Comparison of ENCODE assay signal across 8 cellular contexts in the genomic region with DNA sequence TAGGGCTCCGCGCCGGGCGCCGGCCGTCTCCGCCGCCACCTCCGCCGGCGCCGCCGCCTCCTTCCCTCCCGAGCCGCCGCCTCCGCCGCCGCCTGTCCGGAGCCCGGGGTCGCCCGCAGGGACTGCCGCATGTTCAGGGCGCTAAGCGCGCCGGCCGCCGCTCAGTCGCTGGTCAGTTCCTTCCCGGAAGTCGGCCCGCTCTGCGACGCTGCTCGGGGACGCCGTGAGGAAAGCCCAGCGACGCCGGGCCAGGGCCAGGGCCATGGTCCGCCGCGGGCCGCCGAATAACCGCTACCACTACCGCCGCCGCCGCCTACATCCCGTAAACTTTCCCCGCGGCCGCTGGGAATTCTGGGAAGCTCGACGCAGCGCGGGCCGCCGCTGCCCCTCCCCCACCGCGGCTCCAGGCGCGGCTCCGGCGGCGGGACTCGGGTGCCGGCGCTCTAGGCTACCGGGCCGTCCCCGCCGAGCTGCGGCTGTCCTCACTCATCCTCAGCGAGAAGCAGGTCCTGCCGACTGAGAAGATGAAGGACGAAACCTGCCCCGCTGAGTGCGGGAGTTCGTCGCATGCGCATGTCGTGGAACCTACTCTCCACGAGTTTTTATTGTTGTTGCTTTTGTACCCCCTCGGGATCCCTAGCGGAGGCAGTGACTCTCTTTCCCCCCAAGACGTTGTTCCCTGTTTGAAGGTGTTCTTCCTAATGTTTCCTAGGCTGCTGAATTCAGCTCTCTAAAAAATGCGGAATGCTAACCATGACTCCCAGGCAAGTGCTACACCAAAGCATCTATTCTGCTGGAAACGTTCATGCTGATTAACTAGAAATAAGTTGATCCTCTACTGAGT. TPM values are rescaled to one million over a fixed set of nuclear protein-coding genes. Genes with fewer than 3 reads are reported as not detected.
DNase-seq lines count a peak whose midpoint lies in the region; ATAC-seq and TF ChIP-seq lines count a peak whose summit lies in the region.

A gene (minus strand): TSS at position 299 of the 844 bp plus-strand sequence. CDS start 339 bp downstream, outside the sequence.

- H3K4me3 ChIP-seq in adrenal gland (peak within 1 kb of the TSS; percentile 28 to 90 (median 54)), prostate gland (peak within 1 kb of the TSS; percentile 68 to 93), uterus (peak within 1 kb of the TSS; percentile 76 to 93)

- no peaks in the 10 kb centered on the region for H3K27me3 ChIP-seq in adrenal gland
- H3K27me3 ChIP-seq in prostate gland (replicated peaks; ENCODE audit: insufficient read depth), result no peaks in the 10 kb centered on the region
- H3K27me3 ChIP-seq in uterus, result no peaks in the 10 kb centered on the region

- H3K36me3 ChIP-seq in adrenal gland (replicated peaks in 1 of 2) (peaks cover 0 to 4% of the 10 kb centered on the region in 2 donors), prostate gland (no peaks in the 10 kb centered on the region), uterus (no peaks in the 10 kb centered on the region)

- WGBS in adrenal gland, 4 donors, result 0 to 1% (median 0%) methylated on average over 5 to 92 of the region's 92 CpGs
- under 1% methylated on average over 16 of the region's 92 CpGs for WGBS in prostate gland

- peak; percentile 63 for DNase-seq in GM04504 (ENCODE audit: low read depth)
- DNase-seq in HCEC 1CT, result peak; percentile 81
- DNase-seq in MV-4-11 (lab: John Stamatoyannopoulos, UW), result peak; percentile 73
- peak; percentile 14 to 80 for DNase-seq in SW 1271 (lab: John Stamatoyannopoulos, UW)
- peak; percentile 75 to 90 (median 84) for DNase-seq in adrenal gland
- peak; percentile 89 for DNase-seq in left cardiac atrium
- peak; percentile 82 for DNase-seq in prostate gland (ENCODE audit: low spot score)
- peak; percentile 83 to 85 for DNase-seq in uterus

- H3K4me1 ChIP-seq in adrenal gland (replicated peaks in 1 of 2) (peaks cover 4 to 27% of the 10 kb centered on the region in 2 donors), prostate gland (replicated peaks) (no peaks in the 10 kb centered on the region), uterus (no peaks in the 10 kb centered on the region)

- peak; percentile 95 to 97 for ATAC-seq in left cardiac atrium

- TF ChIP-seq CTCF in adrenal gland (IDR thresholded peaks at IDR 0.05) (no peak), prostate gland (IDR thresholded peaks at IDR 0.05) (peak in 1 of 4 experiments; percentile 18), uterus (IDR thresholded peaks at IDR 0.05) (peak in 2 of 4 experiments; percentile 6 to 27)

- peak; percentile 87 to 97 for TF ChIP-seq POLR2A in adrenal gland (IDR thresholded peaks at IDR 0.05)
- peak; percentile 88 for TF ChIP-seq POLR2A in prostate gland (IDR thresholded peaks at IDR 0.05)
- TF ChIP-seq POLR2A in uterus (IDR thresholded peaks at IDR 0.05), result peak; percentile 87 to 95

- intact Hi-C loops in adrenal gland (cut with DNase I), result no loop called here
- intact Hi-C loops in left cardiac atrium (cut with DNase I), result no loop called here
- intact Hi-C loops in prostate gland (cut with DNase I), result loop anchor here (5.0 kb wide), 1 partner anchor 104 kb away; no protein-coding TSS in a partner anchor
- intact Hi-C loops in uterus (cut with DNase I; ENCODE audit: low total_unique reads), result no loop called here

- H3K27ac ChIP-seq in adrenal gland, result peak within 1 kb of the TSS; percentile 93 to 98 (median 96)
- peak within 1 kb of the TSS; percentile 97 to 98 for H3K27ac ChIP-seq in prostate gland
- peak within 1 kb of the TSS; percentile 93 to 98 for H3K27ac ChIP-seq in uterus

- H3K9me3 ChIP-seq in adrenal gland (replicated peaks in 1 of 3) (no peaks in the 10 kb centered on the region), prostate gland (no peaks in the 10 kb centered on the region), uterus (no peaks in the 10 kb centered on the region)

RNA-seq across cellular contexts. Expression of the gene that starts here (rescaled TPM):
- total RNA-seq in adrenal gland (10 to 100 TPM; 20.3 to 39.2 (median 28.5) TPM), left cardiac atrium (10 to 100 TPM; 23.4 to 27.0 TPM), prostate gland (100 to 1,000 TPM in 1 of 2 donors, 10 to 100 TPM in 1; 29.4 to 105 TPM), uterus (10 to 100 TPM; 18.2 to 42.9 (median 35.8) TPM)
- 10 to 100 TPM; 24.5 to 27.2 (median 25.8) TPM for polyA plus RNA-seq in adrenal gland

Comparison
In these comparisons a context has a peak if more than half of its experiments do, and no peak if none do; other contexts are left out.
1. Peak in every context shown above with its lines: DNase-seq, ATAC-seq, H3K4me3 ChIP-seq and H3K27ac ChIP-seq.